Comparison of ENCODE assay signal across 22 cellular contexts in the genomic region with DNA sequence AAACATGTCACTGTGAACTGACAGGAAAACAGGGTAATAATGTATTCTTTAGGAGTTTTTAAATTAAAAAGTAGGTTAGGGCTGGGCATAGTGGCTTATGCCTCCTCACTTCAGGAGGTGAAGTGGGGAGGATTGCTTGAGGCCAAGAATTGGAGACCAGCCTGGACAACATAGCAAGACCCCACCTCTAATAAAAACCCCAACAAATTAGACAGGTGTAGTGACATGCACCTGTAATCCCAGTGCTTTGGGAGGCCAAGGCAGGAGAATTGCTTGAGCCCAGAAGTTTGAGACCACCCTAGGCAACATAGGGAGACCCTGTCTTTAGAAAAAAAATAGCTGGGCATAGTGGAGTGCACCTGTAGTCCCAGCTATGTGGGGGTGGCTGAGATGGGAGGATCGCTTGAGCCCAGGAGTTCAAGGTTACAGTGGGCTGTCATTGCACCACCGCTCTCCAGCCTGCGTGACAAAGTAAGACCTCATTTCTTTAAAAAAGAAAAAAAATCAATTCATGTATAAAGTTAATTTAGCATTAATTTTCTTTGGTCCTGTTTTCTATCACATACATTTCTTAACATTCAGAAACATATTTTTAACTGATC. TPM values are rescaled to one million over a fixed set of nuclear protein-coding genes. Genes with fewer than 3 reads are reported as not detected.
DNase-seq lines count a peak whose midpoint lies in the region; ATAC-seq, FAIRE-seq and TF ChIP-seq lines count a peak whose summit lies in the region.
"Had no signal": no experiment of that assay in that cellular context is flagged by ENCODE, and none has a peak within 500 bp of the region (broad histone marks: within the 10 kb centered on the region; RNA-seq: fewer than 3 reads in every experiment).

No MANE protein-coding gene starts in this region.

- H3K27ac Mint-ChIP-seq in CD4-positive, CD25-positive, alpha-beta regulatory T cell, result peak overlapping the region in 2 of 3 donors; percentile 77 to 82
- H3K27ac Mint-ChIP-seq: B cell had no signal

- H3K9me3 Mint-ChIP-seq in CD4-positive, CD25-positive, alpha-beta regulatory T cell, result no peaks in the 10 kb centered on the region
- H3K9me3 Mint-ChIP-seq: CD4-positive, alpha-beta memory T cell had no signal

- no peak for TF ChIP-seq CTCF in right lobe of liver (IDR thresholded peaks at IDR 0.05)

- WGBS in right lobe of liver (ENCODE audit: insufficient coverage, low coverage, low lambda C conversion rate, missing lambda C conversion rate), result 22% methylated on average over 2 of the region's 3 CpGs

- intact Hi-C loops in right lobe of liver (cut with DNase I), result no loop called here

- no peak for DNase-seq in CD4-positive, CD25-positive, alpha-beta regulatory T cell
- DNase-seq in HTR-8/SVneo (ENCODE audit: insufficient read length, low spot score) (no peak), left lobe of liver (ENCODE audit: low spot score) (no peak), right lobe of liver (no peak), T-helper 9 cell (no peak), NCI-H1092 (lab: John Stamatoyannopoulos, UW) (no peak), DMS153 (lab: John Stamatoyannopoulos, UW) (no peak)
- no peak for DNase-seq in activated effector memory CD4-positive, alpha-beta T cell treated with anti-CD3 and anti-CD28 coated beads, Interleukin-2, amount 50 U/mL, for 16 hours
- DNase-seq: Calu3; CD4-positive, alpha-beta memory T cell; COR-L47; DND-41; GM23248; H7; HCEC 1CT had no signal

- TF ChIP-seq POLR2A in right lobe of liver (IDR thresholded peaks at IDR 0.05), result no peak

- H3K27me3 Mint-ChIP-seq in CD4-positive, CD25-positive, alpha-beta regulatory T cell, result no peaks in the 10 kb centered on the region
- H3K27me3 Mint-ChIP-seq: B cell; CD4-positive, alpha-beta memory T cell had no signal

- peak overlapping the region in 1 of 4 donors; percentile 43 for H3K4me3 Mint-ChIP-seq in CD4-positive, CD25-positive, alpha-beta regulatory T cell
- H3K4me3 Mint-ChIP-seq: B cell; CD4-positive, alpha-beta memory T cell had no signal

- FAIRE-seq in HTR-8/SVneo (lab: Jason Lieb, UNC), result peak; percentile 23
- FAIRE-seq: GM12878, GM19239, H1 had no signal

- H3K27me3 ChIP-seq in CD4-positive, CD25-positive, alpha-beta regulatory T cell (ENCODE audit: control insufficient read depth, insufficient read depth, low read length), result no peaks in the 10 kb centered on the region
- no peaks in the 10 kb centered on the region for H3K27me3 ChIP-seq in right lobe of liver
- H3K27me3 ChIP-seq: BLaER1 had no signal

- peaks cover 24 to 60% (median 35%) of the 10 kb centered on the region in 4 donors for H3K4me1 Mint-ChIP-seq in CD4-positive, CD25-positive, alpha-beta regulatory T cell

- no peak overlapping the region for H3K27ac ChIP-seq in CD4-positive, CD25-positive, alpha-beta regulatory T cell (ENCODE audit: insufficient read depth, low read length, poor library complexity, severe bottlenecking)
- H3K27ac ChIP-seq in right lobe of liver, result no peak overlapping the region
- H3K27ac ChIP-seq: 22Rv1, BLaER1, C4-2B, GM23248 had no signal

- H3K36me3 Mint-ChIP-seq in CD4-positive, CD25-positive, alpha-beta regulatory T cell, result no peaks in the 10 kb centered on the region
- H3K36me3 Mint-ChIP-seq: CD4-positive, alpha-beta memory T cell had no signal

- no peaks in the 10 kb centered on the region for H3K36me3 ChIP-seq in CD4-positive, CD25-positive, alpha-beta regulatory T cell (ENCODE audit: control insufficient read depth, insufficient read depth, low read length)
- H3K36me3 ChIP-seq in right lobe of liver, result no peaks in the 10 kb centered on the region

- no peak for ATAC-seq in CD4-positive, CD25-positive, alpha-beta regulatory T cell (ENCODE audit: low read depth in 2 of 2)
- ATAC-seq in left lobe of liver, result peak; percentile 57
- peak in 3 of 4 donors; percentile 52 to 56 (median 52) for ATAC-seq in right lobe of liver
- ATAC-seq: GM12878 had no signal

- no peak overlapping the region for H3K4me3 ChIP-seq in CD4-positive, CD25-positive, alpha-beta regulatory T cell (ENCODE audit: low read depth, low read length)
- no peak overlapping the region for H3K4me3 ChIP-seq in right lobe of liver
- H3K4me3 ChIP-seq: BLaER1, GM12878, GM23248 had no signal

- H3K4me1 ChIP-seq in CD4-positive, CD25-positive, alpha-beta regulatory T cell (ENCODE audit: control insufficient read depth, insufficient read depth, low read length, poor library complexity, severe bottlenecking), result peaks cover 18% of the 10 kb centered on the region
- H3K4me1 ChIP-seq in right lobe of liver, result peaks cover 0 to 6% (median 0%) of the 10 kb centered on the region in 4 donors

- no peaks in the 10 kb centered on the region for H3K9me3 ChIP-seq in CD4-positive, CD25-positive, alpha-beta regulatory T cell (ENCODE audit: control insufficient read depth in 2 of 2, low read length in 2 of 2)
- H3K9me3 ChIP-seq in right lobe of liver, result no peaks in the 10 kb centered on the region
- H3K9me3 ChIP-seq: BLaER1 had no signal

RNA-seq across cellular contexts. Expression of a gene that starts 20.4 kb away (rescaled TPM):
- 32.4 TPM for total RNA-seq in CD4-positive, CD25-positive, alpha-beta regulatory T cell
- polyA plus RNA-seq in CD4-positive, CD25-positive, alpha-beta regulatory T cell, result 10 to 100 TPM; 28.8 to 41.6 (median 33.4) TPM
- total RNA-seq in left lobe of liver, result 5.8 TPM
- 10 to 100 TPM in 1 of 6 experiments, 1 to 10 TPM in 5; 6.2 to 10.3 (median 8.7) TPM for total RNA-seq in right lobe of liver

Comparison
In these comparisons a context has a peak if more than half of its experiments do, and no peak if none do; other contexts are left out.
1. ATAC-seq: peak in left lobe of liver (single experiment) and right lobe of liver (3 of 4); none in CD4-positive, CD25-positive, alpha-beta regulatory T cell (0 of 2).